13 cellular contexts compared by ENCODE assay signal in genomic region chr3:189974372-189974771, GRCh38.
DNase-seq lines count a peak whose midpoint lies in the region; ATAC-seq, FAIRE-seq and TF ChIP-seq lines count a peak whose summit lies in the region.
"Had no signal": no experiment of that assay in that cellular context is flagged by ENCODE, and none has a peak within 500 bp of the region (broad histone marks: within the 10 kb centered on the region; RNA-seq: fewer than 3 reads in every experiment).

No MANE protein-coding gene starts in this region.

- H2AFZ ChIP-seq in IMR-90 (replicated peaks; ENCODE audit: low read length, poor library complexity): peak overlapping the region; percentile 44

- in situ Hi-C loops in IMR-90 (cut with MboI; ENCODE audit: low sequenced_read_pairs): no loop called here

- ATAC-seq in IMR-90 (ENCODE audit: low read depth) (no peak), sciatic nerve (peak; percentile 46), HG02678 (IDR thresholded peaks at IDR 0.05; ENCODE audit: unreplicated experiment) (no peak)
- ATAC-seq: GM12878 had no signal

- POLR2A ChIA-PET in IMR-90 (lab: Charles Lee; ENCODE audit: unreplicated experiment): interaction anchor here (0.5 kb wide), 1 partner anchor 8 kb away, joined by 3 read pairs; no protein-coding TSS in a partner anchor

- peaks cover 0 to 9% of the 10 kb centered on the region in 2 experiments; a peak in 3 of 4 replicates for H3K79me1 ChIP-seq in IMR-90 (ENCODE audit: low read depth in 1 of 2, low read length in 2 of 2)

- no peaks in the 10 kb centered on the region for H3K9me3 ChIP-seq in IMR-90 (ENCODE audit: control insufficient read depth, insufficient read depth, low read length)
- no peaks in the 10 kb centered on the region for H3K9me3 ChIP-seq in kidney (ENCODE audit: control insufficient read depth in 1 of 2, low read length in 2 of 2)
- H3K9me3 ChIP-seq: Caco-2 had no signal

- no peak overlapping the region for H3K27ac ChIP-seq in IMR-90 (ENCODE audit: insufficient read depth, low read length)
- H3K27ac ChIP-seq in kidney (ENCODE audit: low read depth in 2 of 2, low read length in 2 of 2): no peak overlapping the region

- no peak overlapping the region for H2AK5ac ChIP-seq in IMR-90 (ENCODE audit: low read depth, low read length)

- BruUV-seq in IMR-90 (replicated peaks; lab: Mats Ljungman, UMichigan): no TSS peak

- no peak overlapping the region for H2BK15ac ChIP-seq in IMR-90 (ENCODE audit: low read depth, low read length)

- TF ChIP-seq RAD21 in IMR-90 (IDR thresholded peaks at IDR 0.05; ENCODE audit: low read length): no peak

- TF ChIP-seq CTCF in IMR-90 (conservative IDR thresholded peaks at IDR 0.05; ENCODE audit: low read depth, low read length): no peak
- no peak for TF ChIP-seq CTCF in kidney (IDR thresholded peaks at IDR 0.05; ENCODE audit: borderline replicate concordance, extremely low read depth, insufficient read depth)

- no peaks in the 10 kb centered on the region for H3K27me3 ChIP-seq in IMR-90 (ENCODE audit: control insufficient read depth, insufficient read depth, low read length)

- H3K9me1 ChIP-seq in IMR-90 (ENCODE audit: insufficient read depth, low read length): peaks cover 3% of the 10 kb centered on the region; the same call in 1 of the 2 replicates

- no peak overlapping the region for H4K5ac ChIP-seq in IMR-90 (ENCODE audit: low read depth, low read length)

- H3K56ac ChIP-seq in IMR-90 (ENCODE audit: extremely low read depth, insufficient read depth, low read length): no peak overlapping the region

- no peaks in the 10 kb centered on the region for H4K20me1 ChIP-seq in IMR-90 (ENCODE audit: insufficient read depth, low read length)

- no peak for FAIRE-seq in kidney (lab: Jason Lieb, UNC)
- FAIRE-seq: GM12878, GM18507 had no signal

- H3K4ac ChIP-seq in IMR-90 (ENCODE audit: low read depth, low read length): no peak overlapping the region

- H3K18ac ChIP-seq in IMR-90 (ENCODE audit: low read depth, low read length): no peak overlapping the region

- intact Hi-C loops in IMR-90 (cut with micrococcal nuclease) (no loop called here), kidney (cut with DNase I) (no loop called here), sciatic nerve (cut with DNase I) (no loop called here)

- no peak overlapping the region for H3K4me2 ChIP-seq in IMR-90 (ENCODE audit: low read depth, low read length)

- H3K4me1 ChIP-seq in IMR-90 (ENCODE audit: control insufficient read depth, insufficient read depth, low read length) (peaks cover 2% of the 10 kb centered on the region; the same call in 1 of the 2 replicates), kidney (ENCODE audit: control insufficient read depth in 1 of 2, insufficient read depth in 1 of 2, low read depth in 1 of 2, low read length in 2 of 2) (no peaks in the 10 kb centered on the region)
- H3K4me1 ChIP-seq: Caco-2 had no signal

- no peak overlapping the region for H4K91ac ChIP-seq in IMR-90 (ENCODE audit: insufficient read depth, low read depth, low read length)

- no peak overlapping the region for H4K8ac ChIP-seq in IMR-90 (ENCODE audit: low read depth in 2 of 2, low read length in 2 of 2)

- H3K14ac ChIP-seq in IMR-90 (replicated peaks; ENCODE audit: low read depth, low read length): no peak overlapping the region

- no peak overlapping the region for H2AK9ac ChIP-seq in IMR-90 (replicated peaks; ENCODE audit: low read depth, low read length, poor library complexity)

- WGBS in IMR-90 (ENCODE audit: extremely low coverage in 2 of 2, insufficient read length in 1 of 2), 2 experiments: 94% methylated on average over 6 of the region's 12 CpGs; no CpG with 5 or more reads in 1 of the 2 experiments

- H2BK120ac ChIP-seq in IMR-90 (ENCODE audit: low read depth, low read length): no peak overlapping the region

- H3K9ac ChIP-seq in IMR-90 (ENCODE audit: low read depth, low read length): no peak overlapping the region
- H3K9ac ChIP-seq in kidney (ENCODE audit: low read length in 2 of 2): no peak overlapping the region

- TF ChIP-seq POLR2A in IMR-90 (IDR thresholded peaks at IDR 0.05; ENCODE audit: low read depth, low read length): no peak

- DNase-seq in AG20443 (ENCODE audit: low spot score): peak; percentile 32
- no peak for DNase-seq in IMR-90
- peak; percentile 81 for DNase-seq in kidney
- no peak for DNase-seq in sciatic nerve (ENCODE audit: low spot score)
- DNase-seq in AG08395 (ENCODE audit: low spot score): no peak
- no peak for DNase-seq in NCI-H2081 treated with DMSO at 0.1 percent for 48 hours (lab: John Stamatoyannopoulos, UW)
- DNase-seq: ACHN; Caco-2; CD8-positive, alpha-beta memory T cell; DMS53 had no signal

- no peak overlapping the region for H2BK5ac ChIP-seq in IMR-90 (ENCODE audit: low read depth, low read length, poor library complexity, severe bottlenecking)

- no peak overlapping the region for H2BK20ac ChIP-seq in IMR-90 (ENCODE audit: low read depth, low read length)

- H3K4me3 ChIP-seq in IMR-90 (ENCODE audit: insufficient read depth, low read depth, low read length) (no peak overlapping the region), kidney (ENCODE audit: low read length in 2 of 2) (no peak overlapping the region)
- H3K4me3 ChIP-seq: GM12878 had no signal

- peaks cover 13% of the 10 kb centered on the region for H3K36me3 ChIP-seq in IMR-90 (ENCODE audit: control insufficient read depth, insufficient read depth, low read length)
- peaks cover 3 to 18% of the 10 kb centered on the region in 2 donors for H3K36me3 ChIP-seq in kidney (ENCODE audit: control insufficient read depth in 1 of 2, insufficient read depth in 2 of 2, low read length in 2 of 2)

- dilution Hi-C loops in IMR-90 (cut with HindIII; ENCODE audit: low sequenced_read_pairs, unreplicated experiment): no loop called here

- H3K23ac ChIP-seq in IMR-90 (ENCODE audit: low read depth, low read length): no peak overlapping the region

- CTCF ChIA-PET in IMR-90 (lab: Yijun Ruan, JAX): interaction anchor here (1.0 kb wide), 1 partner anchor 228 kb away, joined by 3 read pairs; no protein-coding TSS in a partner anchor

TF ChIP-seq in IMR-90, 13 proteins besides CTCF, POLR2A, EP300 and RAD21:
- TF ChIP-seq CHD1 (IDR thresholded peaks at IDR 0.05; ENCODE audit: low read depth, low read length) (no peak), SMC3 (IDR thresholded peaks at IDR 0.05; ENCODE audit: low read depth, low read length) (no peak), MAFK (IDR thresholded peaks at IDR 0.05; ENCODE audit: low read depth, low read length) (no peak), USF2 (IDR thresholded peaks at IDR 0.05; ENCODE audit: low read depth, low read length) (no peak), MAZ (IDR thresholded peaks at IDR 0.05; ENCODE audit: borderline replicate concordance, low read depth, low read length) (no peak), BHLHE40 (IDR thresholded peaks at IDR 0.05; ENCODE audit: low read depth, low read length) (no peak), CEBPB (IDR thresholded peaks at IDR 0.05; ENCODE audit: low read depth, low read length) (no peak), NFE2L2 (IDR thresholded peaks at IDR 0.05; ENCODE audit: low read depth, low read length) (no peak), RCOR1 (IDR thresholded peaks at IDR 0.05; ENCODE audit: insufficient replicate concordance, low read length) (no peak), ELK1 (IDR thresholded peaks at IDR 0.05; ENCODE audit: borderline replicate concordance, low read depth, low read length) (no peak), RFX5 (IDR thresholded peaks at IDR 0.05; ENCODE audit: low read depth, low read length) (no peak), MXI1 (IDR thresholded peaks at IDR 0.05; ENCODE audit: borderline replicate concordance, low read depth, low read length) (no peak), FOS (IDR thresholded peaks at IDR 0.05; ENCODE audit: low read depth, low read length) (no peak)
TF ChIP-seq in IMR-90: peak in this region for 0.

Comparison
In these comparisons a context has a peak if more than half of its experiments do, and no peak if none do; other contexts are left out.
1. DNase-seq: peak in AG20443 (single experiment) and kidney (single experiment); none in IMR-90 (single experiment), sciatic nerve (single experiment), AG08395 (single experiment) and NCI-H2081 treated with DMSO at 0.1 percent for 48 hours (single experiment).